8 cellular contexts compared by ENCODE assay signal in the genomic region with DNA sequence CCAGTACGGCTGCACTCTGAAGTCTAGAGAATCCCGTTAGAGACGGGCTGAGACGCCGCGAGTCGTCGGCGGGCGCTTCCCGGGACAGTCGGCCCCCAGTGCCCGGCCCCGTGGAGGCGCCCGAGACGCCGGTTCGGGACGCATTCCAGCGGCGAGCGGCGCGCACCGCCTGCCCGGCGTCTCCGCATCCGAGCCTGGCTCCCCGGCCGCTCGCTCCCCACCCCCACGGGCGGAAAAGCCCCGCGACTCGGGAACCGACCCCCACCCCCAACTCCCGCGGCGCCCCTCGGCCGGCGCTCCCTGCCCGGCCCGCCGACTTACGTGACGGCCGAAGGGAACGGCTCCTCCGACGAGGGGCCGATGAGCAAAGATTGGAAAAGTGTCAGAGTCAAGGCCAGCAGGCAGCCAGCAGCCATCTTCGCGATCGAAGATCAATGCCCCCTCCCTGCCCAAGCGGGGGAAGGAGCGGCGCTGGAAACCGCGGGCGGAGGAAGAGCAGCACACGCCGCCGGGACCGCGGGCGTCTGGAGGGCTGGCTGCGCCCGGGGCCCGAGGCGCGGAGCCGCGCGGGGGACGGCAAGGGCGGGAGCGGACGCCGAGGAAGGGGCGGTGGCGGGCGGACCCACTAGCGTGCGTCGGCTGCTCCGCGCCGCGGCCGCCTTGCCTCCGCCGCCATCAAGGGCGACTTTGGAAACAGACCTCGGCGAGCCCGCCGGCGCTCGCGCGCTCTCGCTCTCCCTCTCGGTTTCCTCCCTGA.
DNase-seq lines count a peak whose midpoint lies in the region; ATAC-seq lines count a peak whose summit lies in the region.

A gene (minus strand): TSS at position 734 of the 757 bp plus-strand sequence.

- no peaks in the 10 kb centered on the region for H4K20me1 ChIP-seq in BLaER1

- H3K4me3 ChIP-seq in BLaER1 (peak within 1 kb of the TSS; percentile 69), endocrine pancreas (ENCODE audit: control insufficient read depth, insufficient read depth, low read length) (peak within 1 kb of the TSS; percentile 92)

- H3K9ac ChIP-seq in BLaER1 (peak within 1 kb of the TSS; percentile 34; the same call in 1 of the 2 replicates), endocrine pancreas (ENCODE audit: control insufficient read depth, insufficient read depth, low read length) (peak within 1 kb of the TSS; percentile 93)

- H3K27ac ChIP-seq in BLaER1: no peak within 1 kb of the TSS
- H3K27ac ChIP-seq in substantia nigra (ENCODE audit: low read depth, low read length, poor library complexity, severe bottlenecking): peak within 1 kb of the TSS; percentile 89

- peaks cover 11% of the 10 kb centered on the region for H3K9me3 ChIP-seq in BLaER1
- H3K9me3 ChIP-seq in endocrine pancreas (ENCODE audit: control insufficient read depth, low read length): no peaks in the 10 kb centered on the region

- peak within 1 kb of the TSS; percentile 78 for H3K4me2 ChIP-seq in BLaER1

- H3K27me3 ChIP-seq in BLaER1 (peaks cover 31% of the 10 kb centered on the region), endocrine pancreas (ENCODE audit: control insufficient read depth, insufficient read depth, low read length) (no peaks in the 10 kb centered on the region)

- H3K4me1 ChIP-seq in BLaER1 (no peaks in the 10 kb centered on the region), endocrine pancreas (ENCODE audit: control insufficient read depth, insufficient read depth, low read length) (peaks cover 34% of the 10 kb centered on the region)

- ATAC-seq in GM19351 (IDR thresholded peaks at IDR 0.05; ENCODE audit: unreplicated experiment): peak; percentile 37

- DNase-seq in RPMI8226: peak; percentile 12
- DNase-seq in medulla oblongata (ENCODE audit: extremely low spot score): peak; percentile 36
- DNase-seq in substantia nigra (lab: John Stamatoyannopoulos, UW): peak in 43 of 49 donors; percentile 17 to 77 (median 48)
- no peak for DNase-seq in CD1c-positive myeloid dendritic cell (ENCODE audit: extremely low spot score)
- no peak for DNase-seq in LoVo (ENCODE audit: low spot score)

- H3K36me3 ChIP-seq in BLaER1: no peaks in the 10 kb centered on the region
- no peaks in the 10 kb centered on the region for H3K36me3 ChIP-seq in endocrine pancreas (ENCODE audit: control insufficient read depth, insufficient read depth, low read length)

Comparison
In these comparisons a context has a peak if more than half of its experiments do, and no peak if none do; other contexts are left out.
1. DNase-seq: peak in RPMI8226 (single experiment), medulla oblongata (single experiment) and substantia nigra (43 of 49); none in CD1c-positive myeloid dendritic cell (single experiment) and LoVo (single experiment).